Comparison of ENCODE assay signal across 22 cellular contexts in the genomic region with DNA sequence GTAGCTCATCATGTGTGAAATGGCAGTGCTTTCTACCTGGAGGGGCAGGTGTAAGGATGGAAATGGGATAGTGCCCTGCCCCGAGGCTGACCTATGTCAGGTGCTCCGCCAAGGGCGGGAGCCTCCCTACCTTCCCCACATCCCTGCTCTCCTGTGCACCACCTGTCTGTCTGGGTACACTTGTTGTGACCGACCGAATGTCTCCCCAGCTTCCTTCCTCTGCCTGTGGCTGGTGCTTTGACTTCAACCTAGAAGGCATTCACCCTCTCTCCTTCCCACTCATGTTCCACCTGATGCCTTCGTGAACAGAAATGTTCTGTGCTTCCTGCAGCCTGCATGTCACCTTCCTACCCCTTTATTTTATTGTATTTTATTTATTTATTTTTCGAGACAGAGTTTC.
"Had no signal": no experiment of that assay in that cellular context is flagged by ENCODE, and none has a peak within 500 bp of the region (broad histone marks: within the 10 kb centered on the region; RNA-seq: fewer than 3 reads in every experiment).

No MANE protein-coding gene starts in this region.

- H3K4me3 ChIP-seq: cardiac muscle cell, esophagus muscularis mucosa, gastroesophageal sphincter, heart left ventricle, lung, tibial nerve, uterus had no signal

- H3K36me3 ChIP-seq: cardiac muscle cell, esophagus muscularis mucosa, gastroesophageal sphincter, heart left ventricle, tibial nerve, uterus had no signal

- ATAC-seq: gastroesophageal sphincter; heart left ventricle; left lobe of liver; stimulated activated naive CD8-positive, alpha-beta T cell treated with anti-CD3 and anti-CD28 coated beads, Interleukin-15, Interleukin-2, amounts not matched to agents 100 U/mL and 50 U/mL, for 24 hours had no signal

- H3K27me3 ChIP-seq: cardiac muscle cell, esophagus muscularis mucosa, gastroesophageal sphincter, tibial nerve, uterus had no signal

- H3K9me3 Mint-ChIP-seq: activated B cell treated with CpG ODN at 0.5 μM for 24 hours; activated CD4-positive, alpha-beta T cell treated with anti-CD3 and anti-CD28 coated beads, Interleukin-2, amount 10 ng/mL, durations not matched to agents 24 days and 14 days; activated naive CD4-positive, alpha-beta T cell treated with anti-CD3 and anti-CD28 coated beads, Interleukin-2, amount 10 ng/mL, durations not matched to agents 7 days and 5 days; mesothelial cell of epicardium had no signal

- H3K36me3 Mint-ChIP-seq: mesothelial cell of epicardium had no signal

- H3K27ac Mint-ChIP-seq: activated B cell treated with CpG ODN at 0.5 μM for 24 hours; activated CD4-positive, alpha-beta T cell treated with anti-CD3 and anti-CD28 coated beads, Interleukin-2, amount 10 ng/mL, durations not matched to agents 24 days and 14 days; mesothelial cell of epicardium; progenitor cell of endocrine pancreas had no signal

- H3K4me3 Mint-ChIP-seq: activated B cell treated with CpG ODN at 0.5 μM for 24 hours; activated CD4-positive, alpha-beta T cell treated with anti-CD3 and anti-CD28 coated beads, Interleukin-2, amount 10 ng/mL, durations not matched to agents 24 days and 14 days; activated naive CD4-positive, alpha-beta T cell treated with anti-CD3 and anti-CD28 coated beads, Interleukin-2, amount 10 ng/mL, durations not matched to agents 7 days and 5 days; mesothelial cell of epicardium had no signal

- H3K27me3 Mint-ChIP-seq: activated B cell treated with CpG ODN at 0.5 μM for 24 hours; activated CD4-positive, alpha-beta T cell treated with anti-CD3 and anti-CD28 coated beads, Interleukin-2, amount 10 ng/mL, durations not matched to agents 24 days and 14 days; activated naive CD4-positive, alpha-beta T cell treated with anti-CD3 and anti-CD28 coated beads, Interleukin-2, amount 10 ng/mL, durations not matched to agents 7 days and 5 days had no signal

- DNase-seq: activated B cell treated with CpG ODN at 0.5 μM for 24 hours; activated CD4-positive, alpha-beta T cell treated with anti-CD3 and anti-CD28 coated beads, Interleukin-2, amount 10 ng/mL, durations not matched to agents 24 days and 14 days; activated CD8-positive, alpha-beta memory T cell treated with anti-CD3 and anti-CD28 coated beads, Interleukin-2, amount 50 U/mL, for 48 hours; activated naive CD4-positive, alpha-beta T cell treated with anti-CD3 and anti-CD28 coated beads, Interleukin-2, amount 10 ng/mL, durations not matched to agents 7 days and 5 days; amygdala; heart left ventricle; kidney; SK-N-SH; stimulated activated CD4-positive, alpha-beta T cell treated with anti-CD3 and anti-CD28 coated beads, Interleukin-12 subunit alpha, Interleukin-12 subunit beta, amount 100 ng/mL, for 4 hours; stimulated activated CD4-positive, alpha-beta T cell treated with anti-CD3 and anti-CD28 coated beads, Interleukin-1b, Interleukin-23, amount 100 ng/mL, for 48 hours; stimulated activated naive CD8-positive, alpha-beta T cell treated with anti-CD3 and anti-CD28 coated beads, Interleukin-15, Interleukin-2, amounts not matched to agents 100 U/mL and 50 U/mL, for 24 hours; substantia nigra; T-helper 9 cell; uterus had no signal
